8 cellular contexts compared by ENCODE assay signal in genomic region chr16:66933776-66934137, GRCh38. TPM values are rescaled to one million over a fixed set of nuclear protein-coding genes. Genes with fewer than 3 reads are reported as not detected.
A peak's percentile ranks its signal among the peaks of the same experiment; 100 is the strongest.
DNase-seq lines count a peak whose midpoint lies in the region; ATAC-seq and TF ChIP-seq lines count a peak whose summit lies in the region.

No MANE protein-coding gene starts in this region.

- H3K36me3 ChIP-seq in esophagus muscularis mucosa (peaks cover 0 to 48% (median 27%) of the 10 kb centered on the region in 4 donors), rectal smooth muscle tissue (ENCODE audit: control insufficient read depth, insufficient read depth, low read length) (peaks cover 5% of the 10 kb centered on the region)

- no peaks in the 10 kb centered on the region for H3K27me3 ChIP-seq in CD4-positive, alpha-beta T cell (ENCODE audit: control insufficient read depth, insufficient read depth, low read length)
- H3K27me3 ChIP-seq in esophagus muscularis mucosa (no peaks in the 10 kb centered on the region), rectal smooth muscle tissue (ENCODE audit: control insufficient read depth, insufficient read depth, low read length) (no peaks in the 10 kb centered on the region)

- H3K9me3 ChIP-seq in CD4-positive, alpha-beta T cell (ENCODE audit: control insufficient read depth, low read length), result no peaks in the 10 kb centered on the region
- H3K9me3 ChIP-seq in esophagus muscularis mucosa, result no peaks in the 10 kb centered on the region

- peaks cover 63% of the 10 kb centered on the region for H3K36me3 Mint-ChIP-seq in CD4-positive, alpha-beta T cell (ENCODE audit: low read depth)

- H3K27me3 Mint-ChIP-seq in CD4-positive, alpha-beta T cell, result no peaks in the 10 kb centered on the region

- no peak for TF ChIP-seq CTCF in CD4-positive, alpha-beta T cell (IDR thresholded peaks at IDR 0.05)
- TF ChIP-seq CTCF in esophagus muscularis mucosa (IDR thresholded peaks at IDR 0.05), result no peak

- POLR2A ChIA-PET in CD4-positive, alpha-beta T cell (lab: Charles Lee), result interaction anchor here (1.1 to 2.4 kb wide), 4 partner anchors 10 to 293 kb away, joined by 3 to 8 read pairs (median 6); partner anchors contain the start of genes NAE1, PDP2 and TMEM208

- H3K4me1 Mint-ChIP-seq in CD4-positive, alpha-beta T cell (ENCODE audit: low read depth), result peaks cover 62% of the 10 kb centered on the region

- H3K27ac Mint-ChIP-seq in CD4-positive, alpha-beta T cell, result peak overlapping the region; percentile 97

- CTCF ChIA-PET in CD4-positive, alpha-beta T cell (lab: Charles Lee), result interaction anchor here (1.3 to 1.8 kb wide), 2 partner anchors 38 to 103 kb away, joined by 3 to 4 read pairs; partner anchors contain the start of gene NAE1

- TF ChIP-seq POLR2A in esophagus muscularis mucosa (IDR thresholded peaks at IDR 0.05; ENCODE audit: low read depth) (no peak), erythroblast (IDR thresholded peaks at IDR 0.05; ENCODE audit: low read length) (no peak)

- intact Hi-C loops in CD4-positive, alpha-beta T cell (cut with DNase I, micrococcal nuclease), result loop anchor here in 1 of 2 experiments (5.0 kb wide), 3 partner anchors 51 to 259 kb away; partner anchors contain the start of genes DYNC1LI2, E2F4, EXOC3L1 and PDP2
- intact Hi-C loops in esophagus muscularis mucosa (cut with DNase I), result no loop called here

- peak; percentile 65 for ATAC-seq in CD4-positive, alpha-beta T cell (ENCODE audit: poor library complexity)
- ATAC-seq in HG02885 (IDR thresholded peaks at IDR 0.05; ENCODE audit: poor library complexity, unreplicated experiment), result peak; percentile 2

- H3K4me1 ChIP-seq in esophagus muscularis mucosa, result peaks cover 37 to 59% (median 48%) of the 10 kb centered on the region in 4 donors
- peaks cover 18% of the 10 kb centered on the region for H3K4me1 ChIP-seq in rectal smooth muscle tissue (ENCODE audit: control insufficient read depth, insufficient read depth, low read length)

- no peaks in the 10 kb centered on the region for H3K9me3 Mint-ChIP-seq in CD4-positive, alpha-beta T cell

- H3K27ac ChIP-seq in CD4-positive, alpha-beta T cell (ENCODE audit: low read depth, low read length), result peak overlapping the region; percentile 78
- H3K27ac ChIP-seq in esophagus muscularis mucosa (replicated peaks in 1 of 4), result peak overlapping the region; percentile 86 to 97 (median 93)
- H3K27ac ChIP-seq in rectal smooth muscle tissue (ENCODE audit: low read depth, low read length), result peak overlapping the region; percentile 86

- peak in 4 of 10 experiments; percentile 29 to 39 (median 33) for DNase-seq in CD4-positive, alpha-beta T cell
- peak; percentile 73 for DNase-seq in activated CD4-positive, alpha-beta T cell treated with anti-CD3 and anti-CD28 coated beads for 48 hours
- no peak for DNase-seq in esophagus muscularis mucosa (ENCODE audit: extremely low spot score)
- no peak for DNase-seq in erythroblast (lab: John Stamatoyannopoulos, UW)
- no peak for DNase-seq in NCI-H2171 treated with DMSO at 0.1 percent for 48 hours (lab: John Stamatoyannopoulos, UW)
- DNase-seq in activated effector memory CD4-positive, alpha-beta T cell treated with anti-CD3 and anti-CD28 coated beads, Interleukin-2, amount 50 U/mL, for 16 hours, result no peak

- WGBS in esophagus muscularis mucosa, result 7% methylated on average over 10 of the region's 12 CpGs

- H3K4me3 Mint-ChIP-seq in CD4-positive, alpha-beta T cell, result peak overlapping the region; percentile 98

- peak overlapping the region; percentile 77 for H3K9ac ChIP-seq in rectal smooth muscle tissue (ENCODE audit: low read length)

- H3K4me3 ChIP-seq in esophagus muscularis mucosa, result peak overlapping the region; percentile 77 to 99 (median 90)
- peak overlapping the region; percentile 85 for H3K4me3 ChIP-seq in rectal smooth muscle tissue (ENCODE audit: low read length)

- TF ChIP-seq EP300 in esophagus muscularis mucosa (IDR thresholded peaks at IDR 0.05), result no peak

RNA-seq across cellular contexts. Expression of gene CIAO2B, which starts 0.4 kb away (rescaled TPM):
- total RNA-seq in CD4-positive, alpha-beta T cell, result 10 to 100 TPM; 58.6 to 70.4 TPM
- total RNA-seq in esophagus muscularis mucosa, result 100 to 1,000 TPM in 1 of 4 donors, 10 to 100 TPM in 3; 83.1 to 101 (median 95.5) TPM

RNA-seq across cellular contexts. Expression of gene CES2, which starts 1.6 kb away (rescaled TPM):
- total RNA-seq in CD4-positive, alpha-beta T cell, result 10 to 100 TPM; 59.3 to 62.6 TPM
- total RNA-seq in esophagus muscularis mucosa, result 10 to 100 TPM; 22.0 to 29.7 (median 26.8) TPM

RNA-seq across cellular contexts. Expression of gene RRAD, which starts 8.4 kb away (rescaled TPM):
- under 1 TPM; 0.28 to 0.49 TPM for total RNA-seq in CD4-positive, alpha-beta T cell
- total RNA-seq in esophagus muscularis mucosa, result 10 to 100 TPM; 36.4 to 64.9 (median 55.4) TPM

RNA-seq across cellular contexts. Expression of gene CDH16, which starts 15.1 kb away (rescaled TPM):
- not detected for total RNA-seq in CD4-positive, alpha-beta T cell
- under 1 TPM in 1 of 4 donors, not detected in 3; 0.52 TPM for total RNA-seq in esophagus muscularis mucosa

RNA-seq across cellular contexts. Expression of gene CES3, which starts 27.3 kb away (rescaled TPM):
- 1 to 10 TPM; 1.1 to 1.3 TPM for total RNA-seq in CD4-positive, alpha-beta T cell
- total RNA-seq in esophagus muscularis mucosa, result under 1 TPM in 3 of 4 donors, not detected in 1; 0.23 to 0.42 (median 0.33) TPM

Comparison
In these comparisons a context has a peak if more than half of its experiments do, and no peak if none do; other contexts are left out.
1. RNA of gene RRAD, which starts 8.4 kb away (total RNA-seq): 36.4 to 64.9 TPM in esophagus muscularis mucosa; 0.28 to 0.49 TPM in CD4-positive, alpha-beta T cell; every median in the first group is over 10 times any median in the second.
2. Peak in every context shown above with its lines, with median percentiles within 50 percentile points of each other: H3K27ac ChIP-seq.